13 cellular contexts compared by ENCODE assay signal in genomic region chr7:55271069-55271468, GRCh38.
DNase-seq lines count a peak whose midpoint lies in the region; ATAC-seq and TF ChIP-seq lines count a peak whose summit lies in the region.
"Had no signal": no experiment of that assay in that cellular context is flagged by ENCODE, and none has a peak within 500 bp of the region (broad histone marks: within the 10 kb centered on the region; RNA-seq: fewer than 3 reads in every experiment).

No MANE protein-coding gene starts in this region.

- peak; percentile 34 for TF ChIP-seq CTCF in GM13977 (IDR thresholded peaks at IDR 0.05; ENCODE audit: extremely low read depth, insufficient read depth, missing control alignments)
- peak; percentile 55 for TF ChIP-seq CTCF in fibroblast of villous mesenchyme (IDR thresholded peaks at IDR 0.05; ENCODE audit: insufficient read depth, low read depth, low read length)
- no peak for TF ChIP-seq CTCF in upper lobe of left lung (IDR thresholded peaks at IDR 0.05)

- TF ChIP-seq EP300 in upper lobe of left lung (IDR thresholded peaks at IDR 0.05): no peak

- H3K4me3 ChIP-seq in fibroblast of villous mesenchyme (ENCODE audit: low read depth, low read length) (no peak overlapping the region), upper lobe of left lung (no peak overlapping the region)
- H3K4me3 ChIP-seq: adrenal gland, gastroesophageal sphincter had no signal

- no peaks in the 10 kb centered on the region for H3K36me3 ChIP-seq in upper lobe of left lung
- H3K36me3 ChIP-seq: adrenal gland, gastroesophageal sphincter had no signal

- 62 to 64% methylated on average over 4 of the region's 4 CpGs for WGBS in upper lobe of left lung, 2 donors

- H3K9me3 ChIP-seq in upper lobe of left lung: no peaks in the 10 kb centered on the region
- H3K9me3 ChIP-seq: adrenal gland, gastroesophageal sphincter had no signal

- DNase-seq in ACHN (peak; percentile 35), GM13977 (ENCODE audit: low spot score) (no peak), SK-MEL-5 (ENCODE audit: low read depth, low spot score) (peak; percentile 49), fibroblast of villous mesenchyme (ENCODE audit: low read depth) (no peak), upper lobe of left lung (no peak), SKM-1 (lab: John Stamatoyannopoulos, UW; ENCODE audit: unreplicated experiment) (no peak)
- DNase-seq: activated CD4-positive, alpha-beta T cell treated with anti-CD3 and anti-CD28 coated beads, Interleukin-2, amount 10 ng/mL, durations not matched to agents 7 days and 5 days; CD8-positive, alpha-beta T cell; stimulated activated naive CD4-positive, alpha-beta T cell treated with Interleukin-2 at 50 U/mL for 16 hours had no signal

- no peaks in the 10 kb centered on the region for H3K4me1 ChIP-seq in upper lobe of left lung
- H3K4me1 ChIP-seq: adrenal gland, gastroesophageal sphincter had no signal

- ATAC-seq in GM19395 (IDR thresholded peaks at IDR 0.05; ENCODE audit: unreplicated experiment): no peak
- no peak for ATAC-seq in upper lobe of left lung (ENCODE audit: low FRiP score in 2 of 2)
- no peak for ATAC-seq in HG03442 (IDR thresholded peaks at IDR 0.05; ENCODE audit: unreplicated experiment)
- ATAC-seq: CD8-positive, alpha-beta T cell had no signal

- in situ Hi-C loops in ACHN (cut with HindIII; ENCODE audit: low pct_ligation_motif_present, low pct_unique_long_range_greater_than_20kb, low sequenced_read_pairs): no loop called here
- in situ Hi-C loops in GM13977 (cut with MboI; ENCODE audit: low pct_unique_long_range_greater_than_20kb, low sequenced_read_pairs, unreplicated experiment): no loop called here
- in situ Hi-C loops in SK-MEL-5 (cut with HindIII; ENCODE audit: low pct_unique_long_range_greater_than_20kb, low sequenced_read_pairs): no loop called here

- no peak overlapping the region for H3K27ac ChIP-seq in upper lobe of left lung
- H3K27ac ChIP-seq: adrenal gland, gastroesophageal sphincter had no signal

- H3K27me3 ChIP-seq in upper lobe of left lung: no peaks in the 10 kb centered on the region
- H3K27me3 ChIP-seq: adrenal gland had no signal

- TF ChIP-seq POLR2A in upper lobe of left lung (IDR thresholded peaks at IDR 0.05): no peak

Comparison
In these comparisons a context has a peak if more than half of its experiments do, and no peak if none do; other contexts are left out.
1. DNase-seq: peak in ACHN (single experiment) and SK-MEL-5 (single experiment); none in GM13977 (single experiment), fibroblast of villous mesenchyme (single experiment), upper lobe of left lung (0 of 2) and SKM-1 (single experiment).
2. CTCF ChIP-seq: peak in GM13977 (single experiment) and fibroblast of villous mesenchyme (single experiment); none in upper lobe of left lung (0 of 6).